In the genomic region with DNA sequence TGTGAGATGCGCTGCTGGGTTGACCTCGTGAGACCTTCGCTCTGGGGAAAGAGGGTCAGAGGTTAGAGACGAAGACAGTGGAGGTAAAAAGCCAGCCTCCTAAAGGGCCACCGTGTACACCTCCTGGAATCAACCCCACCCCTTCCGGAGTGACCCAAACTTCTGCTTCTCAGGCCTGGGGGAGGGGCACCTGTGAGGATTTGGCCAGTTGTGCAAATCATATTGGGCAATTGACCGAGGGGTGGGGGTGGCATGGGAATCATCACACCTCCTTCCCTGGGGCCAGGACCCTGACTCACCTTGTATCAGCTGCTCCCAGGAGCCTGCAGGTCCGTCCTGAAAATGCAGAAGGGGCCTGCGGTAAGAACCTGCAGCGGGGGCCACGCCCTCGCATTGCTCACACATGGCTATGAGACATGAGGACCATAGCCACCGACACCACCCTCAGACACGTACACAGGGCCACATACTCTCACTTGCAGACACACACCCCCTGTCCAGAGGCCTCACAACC, we compare ENCODE assay signal across 1 cellular context.
TF ChIP-seq lines count a peak whose summit lies in the region.

No MANE protein-coding gene starts in this region.

TF ChIP-seq in K562, 482 proteins besides CTCF, POLR2A, EP300 and RAD21 (continued from another document and continues in another):
- TF ChIP-seq, protein P1, sequence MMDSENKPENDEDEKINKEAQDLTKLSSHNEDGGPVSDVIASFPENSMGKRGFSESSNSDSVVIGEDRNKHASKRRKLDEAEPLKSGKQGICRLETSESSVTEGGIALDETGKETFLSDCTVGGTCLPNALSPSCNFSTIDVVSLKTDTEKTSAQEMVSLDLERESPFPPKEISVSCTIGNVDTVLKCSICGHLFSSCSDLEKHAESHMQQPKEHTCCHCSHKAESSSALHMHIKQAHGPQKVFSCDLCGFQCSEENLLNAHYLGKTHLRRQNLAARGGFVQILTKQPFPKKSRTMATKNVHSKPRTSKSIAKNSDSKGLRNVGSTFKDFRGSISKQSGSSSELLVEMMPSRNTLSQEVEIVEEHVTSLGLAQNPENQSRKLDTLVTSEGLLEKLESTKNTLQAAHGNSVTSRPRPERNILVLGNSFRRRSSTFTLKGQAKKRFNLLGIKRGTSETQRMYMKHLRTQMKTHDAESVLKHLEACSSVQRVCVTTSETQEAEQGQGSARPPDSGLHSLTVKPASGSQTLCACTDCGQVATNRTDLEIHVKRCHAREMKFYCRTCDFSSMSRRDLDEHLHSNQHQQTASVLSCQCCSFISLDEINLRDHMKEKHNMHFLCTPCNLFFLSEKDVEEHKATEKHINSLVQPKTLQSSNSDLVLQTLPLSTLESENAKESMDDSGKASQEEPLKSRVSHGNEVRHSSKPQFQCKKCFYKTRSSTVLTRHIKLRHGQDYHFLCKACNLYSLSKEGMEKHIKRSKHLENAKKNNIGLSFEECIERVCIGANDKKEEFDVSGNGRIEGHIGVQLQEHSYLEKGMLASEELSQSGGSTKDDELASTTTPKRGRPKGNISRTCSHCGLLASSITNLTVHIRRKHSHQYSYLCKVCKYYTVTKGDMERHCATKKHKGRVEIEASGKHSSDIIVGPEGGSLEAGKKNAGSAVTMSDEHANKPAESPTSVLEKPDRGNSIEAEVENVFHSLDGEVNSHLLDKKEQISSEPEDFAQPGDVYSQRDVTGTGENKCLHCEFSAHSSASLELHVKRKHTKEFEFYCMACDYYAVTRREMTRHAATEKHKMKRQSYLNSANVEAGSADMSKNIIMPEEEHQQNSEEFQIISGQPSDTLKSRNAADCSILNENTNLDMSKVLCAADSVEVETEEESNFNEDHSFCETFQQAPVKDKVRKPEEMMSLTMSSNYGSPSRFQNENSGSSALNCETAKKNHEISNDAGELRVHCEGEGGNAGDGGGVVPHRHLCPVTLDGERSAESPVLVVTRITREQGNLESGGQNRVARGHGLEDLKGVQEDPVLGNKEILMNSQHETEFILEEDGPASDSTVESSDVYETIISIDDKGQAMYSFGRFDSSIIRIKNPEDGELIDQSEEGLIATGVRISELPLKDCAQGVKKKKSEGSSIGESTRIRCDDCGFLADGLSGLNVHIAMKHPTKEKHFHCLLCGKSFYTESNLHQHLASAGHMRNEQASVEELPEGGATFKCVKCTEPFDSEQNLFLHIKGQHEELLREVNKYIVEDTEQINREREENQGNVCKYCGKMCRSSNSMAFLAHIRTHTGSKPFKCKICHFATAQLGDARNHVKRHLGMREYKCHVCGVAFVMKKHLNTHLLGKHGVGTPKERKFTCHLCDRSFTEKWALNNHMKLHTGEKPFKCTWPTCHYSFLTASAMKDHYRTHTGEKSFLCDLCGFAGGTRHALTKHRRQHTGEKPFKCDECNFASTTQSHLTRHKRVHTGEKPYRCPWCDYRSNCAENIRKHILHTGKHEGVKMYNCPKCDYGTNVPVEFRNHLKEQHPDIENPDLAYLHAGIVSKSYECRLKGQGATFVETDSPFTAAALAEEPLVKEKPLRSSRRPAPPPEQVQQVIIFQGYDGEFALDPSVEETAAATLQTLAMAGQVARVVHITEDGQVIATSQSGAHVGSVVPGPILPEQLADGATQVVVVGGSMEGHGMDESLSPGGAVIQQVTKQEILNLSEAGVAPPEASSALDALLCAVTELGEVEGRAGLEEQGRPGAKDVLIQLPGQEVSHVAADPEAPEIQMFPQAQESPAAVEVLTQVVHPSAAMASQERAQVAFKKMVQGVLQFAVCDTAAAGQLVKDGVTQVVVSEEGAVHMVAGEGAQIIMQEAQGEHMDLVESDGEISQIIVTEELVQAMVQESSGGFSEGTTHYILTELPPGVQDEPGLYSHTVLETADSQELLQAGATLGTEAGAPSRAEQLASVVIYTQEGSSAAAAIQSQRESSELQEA (IDR thresholded peaks at IDR 0.05; ENCODE audit: low read depth) = no peak
- TF ChIP-seq, protein P2, sequence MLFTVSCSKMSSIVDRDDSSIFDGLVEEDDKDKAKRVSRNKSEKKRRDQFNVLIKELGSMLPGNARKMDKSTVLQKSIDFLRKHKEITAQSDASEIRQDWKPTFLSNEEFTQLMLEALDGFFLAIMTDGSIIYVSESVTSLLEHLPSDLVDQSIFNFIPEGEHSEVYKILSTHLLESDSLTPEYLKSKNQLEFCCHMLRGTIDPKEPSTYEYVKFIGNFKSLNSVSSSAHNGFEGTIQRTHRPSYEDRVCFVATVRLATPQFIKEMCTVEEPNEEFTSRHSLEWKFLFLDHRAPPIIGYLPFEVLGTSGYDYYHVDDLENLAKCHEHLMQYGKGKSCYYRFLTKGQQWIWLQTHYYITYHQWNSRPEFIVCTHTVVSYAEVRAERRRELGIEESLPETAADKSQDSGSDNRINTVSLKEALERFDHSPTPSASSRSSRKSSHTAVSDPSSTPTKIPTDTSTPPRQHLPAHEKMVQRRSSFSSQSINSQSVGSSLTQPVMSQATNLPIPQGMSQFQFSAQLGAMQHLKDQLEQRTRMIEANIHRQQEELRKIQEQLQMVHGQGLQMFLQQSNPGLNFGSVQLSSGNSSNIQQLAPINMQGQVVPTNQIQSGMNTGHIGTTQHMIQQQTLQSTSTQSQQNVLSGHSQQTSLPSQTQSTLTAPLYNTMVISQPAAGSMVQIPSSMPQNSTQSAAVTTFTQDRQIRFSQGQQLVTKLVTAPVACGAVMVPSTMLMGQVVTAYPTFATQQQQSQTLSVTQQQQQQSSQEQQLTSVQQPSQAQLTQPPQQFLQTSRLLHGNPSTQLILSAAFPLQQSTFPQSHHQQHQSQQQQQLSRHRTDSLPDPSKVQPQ (CRISPR knock-in tag; IDR thresholded peaks at IDR 0.05; ENCODE audit: borderline replicate concordance) = no peak
- 0 out of 2 replicates have a peak, but pooled peaks have one; percentile 10 for TF ChIP-seq SOX6 (IDR thresholded peaks at IDR 0.05)
- no peak for TF ChIP-seq ZNF707 (CRISPR knock-in tag; conservative IDR thresholded peaks at IDR 0.05)
- TF ChIP-seq, protein P3, sequence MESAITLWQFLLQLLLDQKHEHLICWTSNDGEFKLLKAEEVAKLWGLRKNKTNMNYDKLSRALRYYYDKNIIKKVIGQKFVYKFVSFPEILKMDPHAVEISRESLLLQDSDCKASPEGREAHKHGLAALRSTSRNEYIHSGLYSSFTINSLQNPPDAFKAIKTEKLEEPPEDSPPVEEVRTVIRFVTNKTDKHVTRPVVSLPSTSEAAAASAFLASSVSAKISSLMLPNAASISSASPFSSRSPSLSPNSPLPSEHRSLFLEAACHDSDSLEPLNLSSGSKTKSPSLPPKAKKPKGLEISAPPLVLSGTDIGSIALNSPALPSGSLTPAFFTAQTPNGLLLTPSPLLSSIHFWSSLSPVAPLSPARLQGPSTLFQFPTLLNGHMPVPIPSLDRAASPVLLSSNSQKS (CRISPR knock-in tag; IDR thresholded peaks at IDR 0.05) = no peak
- TF ChIP-seq ZNF263 (CRISPR knock-in tag; IDR thresholded peaks at IDR 0.05; ENCODE audit: borderline replicate concordance) = no peak
- no peak for TF ChIP-seq SRSF3 (IDR thresholded peaks at IDR 0.05; ENCODE audit: insufficient read depth, low read length)
- TF ChIP-seq, protein P4, sequence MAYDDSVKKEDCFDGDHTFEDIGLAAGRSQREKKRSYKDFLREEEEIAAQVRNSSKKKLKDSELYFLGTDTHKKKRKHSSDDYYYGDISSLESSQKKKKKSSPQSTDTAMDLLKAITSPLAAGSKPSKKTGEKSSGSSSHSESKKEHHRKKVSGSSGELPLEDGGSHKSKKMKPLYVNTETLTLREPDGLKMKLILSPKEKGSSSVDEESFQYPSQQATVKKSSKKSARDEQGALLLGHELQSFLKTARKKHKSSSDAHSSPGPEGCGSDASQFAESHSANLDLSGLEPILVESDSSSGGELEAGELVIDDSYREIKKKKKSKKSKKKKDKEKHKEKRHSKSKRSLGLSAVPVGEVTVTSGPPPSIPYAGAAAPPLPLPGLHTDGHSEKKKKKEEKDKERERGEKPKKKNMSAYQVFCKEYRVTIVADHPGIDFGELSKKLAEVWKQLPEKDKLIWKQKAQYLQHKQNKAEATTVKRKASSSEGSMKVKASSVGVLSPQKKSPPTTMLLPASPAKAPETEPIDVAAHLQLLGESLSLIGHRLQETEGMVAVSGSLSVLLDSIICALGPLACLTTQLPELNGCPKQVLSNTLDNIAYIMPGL (CRISPR knock-in tag; IDR thresholded peaks at IDR 0.05) = no peak
- no peak for TF ChIP-seq NFIC (IDR thresholded peaks at IDR 0.05)
- TF ChIP-seq, protein P5, sequence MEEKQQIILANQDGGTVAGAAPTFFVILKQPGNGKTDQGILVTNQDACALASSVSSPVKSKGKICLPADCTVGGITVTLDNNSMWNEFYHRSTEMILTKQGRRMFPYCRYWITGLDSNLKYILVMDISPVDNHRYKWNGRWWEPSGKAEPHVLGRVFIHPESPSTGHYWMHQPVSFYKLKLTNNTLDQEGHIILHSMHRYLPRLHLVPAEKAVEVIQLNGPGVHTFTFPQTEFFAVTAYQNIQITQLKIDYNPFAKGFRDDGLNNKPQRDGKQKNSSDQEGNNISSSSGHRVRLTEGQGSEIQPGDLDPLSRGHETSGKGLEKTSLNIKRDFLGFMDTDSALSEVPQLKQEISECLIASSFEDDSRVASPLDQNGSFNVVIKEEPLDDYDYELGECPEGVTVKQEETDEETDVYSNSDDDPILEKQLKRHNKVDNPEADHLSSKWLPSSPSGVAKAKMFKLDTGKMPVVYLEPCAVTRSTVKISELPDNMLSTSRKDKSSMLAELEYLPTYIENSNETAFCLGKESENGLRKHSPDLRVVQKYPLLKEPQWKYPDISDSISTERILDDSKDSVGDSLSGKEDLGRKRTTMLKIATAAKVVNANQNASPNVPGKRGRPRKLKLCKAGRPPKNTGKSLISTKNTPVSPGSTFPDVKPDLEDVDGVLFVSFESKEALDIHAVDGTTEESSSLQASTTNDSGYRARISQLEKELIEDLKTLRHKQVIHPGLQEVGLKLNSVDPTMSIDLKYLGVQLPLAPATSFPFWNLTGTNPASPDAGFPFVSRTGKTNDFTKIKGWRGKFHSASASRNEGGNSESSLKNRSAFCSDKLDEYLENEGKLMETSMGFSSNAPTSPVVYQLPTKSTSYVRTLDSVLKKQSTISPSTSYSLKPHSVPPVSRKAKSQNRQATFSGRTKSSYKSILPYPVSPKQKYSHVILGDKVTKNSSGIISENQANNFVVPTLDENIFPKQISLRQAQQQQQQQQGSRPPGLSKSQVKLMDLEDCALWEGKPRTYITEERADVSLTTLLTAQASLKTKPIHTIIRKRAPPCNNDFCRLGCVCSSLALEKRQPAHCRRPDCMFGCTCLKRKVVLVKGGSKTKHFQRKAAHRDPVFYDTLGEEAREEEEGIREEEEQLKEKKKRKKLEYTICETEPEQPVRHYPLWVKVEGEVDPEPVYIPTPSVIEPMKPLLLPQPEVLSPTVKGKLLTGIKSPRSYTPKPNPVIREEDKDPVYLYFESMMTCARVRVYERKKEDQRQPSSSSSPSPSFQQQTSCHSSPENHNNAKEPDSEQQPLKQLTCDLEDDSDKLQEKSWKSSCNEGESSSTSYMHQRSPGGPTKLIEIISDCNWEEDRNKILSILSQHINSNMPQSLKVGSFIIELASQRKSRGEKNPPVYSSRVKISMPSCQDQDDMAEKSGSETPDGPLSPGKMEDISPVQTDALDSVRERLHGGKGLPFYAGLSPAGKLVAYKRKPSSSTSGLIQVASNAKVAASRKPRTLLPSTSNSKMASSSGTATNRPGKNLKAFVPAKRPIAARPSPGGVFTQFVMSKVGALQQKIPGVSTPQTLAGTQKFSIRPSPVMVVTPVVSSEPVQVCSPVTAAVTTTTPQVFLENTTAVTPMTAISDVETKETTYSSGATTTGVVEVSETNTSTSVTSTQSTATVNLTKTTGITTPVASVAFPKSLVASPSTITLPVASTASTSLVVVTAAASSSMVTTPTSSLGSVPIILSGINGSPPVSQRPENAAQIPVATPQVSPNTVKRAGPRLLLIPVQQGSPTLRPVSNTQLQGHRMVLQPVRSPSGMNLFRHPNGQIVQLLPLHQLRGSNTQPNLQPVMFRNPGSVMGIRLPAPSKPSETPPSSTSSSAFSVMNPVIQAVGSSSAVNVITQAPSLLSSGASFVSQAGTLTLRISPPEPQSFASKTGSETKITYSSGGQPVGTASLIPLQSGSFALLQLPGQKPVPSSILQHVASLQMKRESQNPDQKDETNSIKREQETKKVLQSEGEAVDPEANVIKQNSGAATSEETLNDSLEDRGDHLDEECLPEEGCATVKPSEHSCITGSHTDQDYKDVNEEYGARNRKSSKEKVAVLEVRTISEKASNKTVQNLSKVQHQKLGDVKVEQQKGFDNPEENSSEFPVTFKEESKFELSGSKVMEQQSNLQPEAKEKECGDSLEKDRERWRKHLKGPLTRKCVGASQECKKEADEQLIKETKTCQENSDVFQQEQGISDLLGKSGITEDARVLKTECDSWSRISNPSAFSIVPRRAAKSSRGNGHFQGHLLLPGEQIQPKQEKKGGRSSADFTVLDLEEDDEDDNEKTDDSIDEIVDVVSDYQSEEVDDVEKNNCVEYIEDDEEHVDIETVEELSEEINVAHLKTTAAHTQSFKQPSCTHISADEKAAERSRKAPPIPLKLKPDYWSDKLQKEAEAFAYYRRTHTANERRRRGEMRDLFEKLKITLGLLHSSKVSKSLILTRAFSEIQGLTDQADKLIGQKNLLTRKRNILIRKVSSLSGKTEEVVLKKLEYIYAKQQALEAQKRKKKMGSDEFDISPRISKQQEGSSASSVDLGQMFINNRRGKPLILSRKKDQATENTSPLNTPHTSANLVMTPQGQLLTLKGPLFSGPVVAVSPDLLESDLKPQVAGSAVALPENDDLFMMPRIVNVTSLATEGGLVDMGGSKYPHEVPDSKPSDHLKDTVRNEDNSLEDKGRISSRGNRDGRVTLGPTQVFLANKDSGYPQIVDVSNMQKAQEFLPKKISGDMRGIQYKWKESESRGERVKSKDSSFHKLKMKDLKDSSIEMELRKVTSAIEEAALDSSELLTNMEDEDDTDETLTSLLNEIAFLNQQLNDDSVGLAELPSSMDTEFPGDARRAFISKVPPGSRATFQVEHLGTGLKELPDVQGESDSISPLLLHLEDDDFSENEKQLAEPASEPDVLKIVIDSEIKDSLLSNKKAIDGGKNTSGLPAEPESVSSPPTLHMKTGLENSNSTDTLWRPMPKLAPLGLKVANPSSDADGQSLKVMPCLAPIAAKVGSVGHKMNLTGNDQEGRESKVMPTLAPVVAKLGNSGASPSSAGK (IDR thresholded peaks at IDR 0.05) = peak; percentile 59
- TF ChIP-seq EGR1 (conservative IDR thresholded peaks at IDR 0.05) = peak; percentile 62
- no peak for TF ChIP-seq ZNF785 (CRISPR knock-in tag; IDR thresholded peaks at IDR 0.05)
- no peak for TF ChIP-seq ZC3H8 (IDR thresholded peaks at IDR 0.05)
- TF ChIP-seq ZNF197 (CRISPR knock-in tag; IDR thresholded peaks at IDR 0.05; ENCODE audit: low read depth) = no peak
- TF ChIP-seq FOS (IDR thresholded peaks at IDR 0.05; ENCODE audit: extremely low read depth, insufficient read length) = no peak
- TF ChIP-seq, protein P6, sequence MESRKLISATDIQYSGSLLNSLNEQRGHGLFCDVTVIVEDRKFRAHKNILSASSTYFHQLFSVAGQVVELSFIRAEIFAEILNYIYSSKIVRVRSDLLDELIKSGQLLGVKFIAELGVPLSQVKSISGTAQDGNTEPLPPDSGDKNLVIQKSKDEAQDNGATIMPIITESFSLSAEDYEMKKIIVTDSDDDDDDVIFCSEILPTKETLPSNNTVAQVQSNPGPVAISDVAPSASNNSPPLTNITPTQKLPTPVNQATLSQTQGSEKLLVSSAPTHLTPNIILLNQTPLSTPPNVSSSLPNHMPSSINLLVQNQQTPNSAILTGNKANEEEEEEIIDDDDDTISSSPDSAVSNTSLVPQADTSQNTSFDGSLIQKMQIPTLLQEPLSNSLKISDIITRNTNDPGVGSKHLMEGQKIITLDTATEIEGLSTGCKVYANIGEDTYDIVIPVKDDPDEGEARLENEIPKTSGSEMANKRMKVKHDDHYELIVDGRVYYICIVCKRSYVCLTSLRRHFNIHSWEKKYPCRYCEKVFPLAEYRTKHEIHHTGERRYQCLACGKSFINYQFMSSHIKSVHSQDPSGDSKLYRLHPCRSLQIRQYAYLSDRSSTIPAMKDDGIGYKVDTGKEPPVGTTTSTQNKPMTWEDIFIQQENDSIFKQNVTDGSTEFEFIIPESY (CRISPR knock-in tag; IDR thresholded peaks at IDR 0.05) = no peak
- TF ChIP-seq IFI16 (CRISPR knock-in tag; IDR thresholded peaks at IDR 0.05) = no peak
- TF ChIP-seq SMARCC2 (IDR thresholded peaks at IDR 0.05; ENCODE audit: low read depth) = no peak
- no peak for TF ChIP-seq RBM15 (IDR thresholded peaks at IDR 0.05; ENCODE audit: insufficient read depth, low read length)
- no peak for TF ChIP-seq SRSF7 (optimal IDR thresholded peaks at IDR 0.05; ENCODE audit: low read depth, low read length)
- TF ChIP-seq ERF (CRISPR knock-in tag; IDR thresholded peaks at IDR 0.05) = no peak
- TF ChIP-seq ZNF764 (CRISPR knock-in tag; IDR thresholded peaks at IDR 0.05; ENCODE audit: low read depth) = no peak
- TF ChIP-seq ZNF133 (CRISPR knock-in tag; IDR thresholded peaks at IDR 0.05) = no peak
